Comparison of ENCODE assay signal across 8 cellular contexts in the genomic region with DNA sequence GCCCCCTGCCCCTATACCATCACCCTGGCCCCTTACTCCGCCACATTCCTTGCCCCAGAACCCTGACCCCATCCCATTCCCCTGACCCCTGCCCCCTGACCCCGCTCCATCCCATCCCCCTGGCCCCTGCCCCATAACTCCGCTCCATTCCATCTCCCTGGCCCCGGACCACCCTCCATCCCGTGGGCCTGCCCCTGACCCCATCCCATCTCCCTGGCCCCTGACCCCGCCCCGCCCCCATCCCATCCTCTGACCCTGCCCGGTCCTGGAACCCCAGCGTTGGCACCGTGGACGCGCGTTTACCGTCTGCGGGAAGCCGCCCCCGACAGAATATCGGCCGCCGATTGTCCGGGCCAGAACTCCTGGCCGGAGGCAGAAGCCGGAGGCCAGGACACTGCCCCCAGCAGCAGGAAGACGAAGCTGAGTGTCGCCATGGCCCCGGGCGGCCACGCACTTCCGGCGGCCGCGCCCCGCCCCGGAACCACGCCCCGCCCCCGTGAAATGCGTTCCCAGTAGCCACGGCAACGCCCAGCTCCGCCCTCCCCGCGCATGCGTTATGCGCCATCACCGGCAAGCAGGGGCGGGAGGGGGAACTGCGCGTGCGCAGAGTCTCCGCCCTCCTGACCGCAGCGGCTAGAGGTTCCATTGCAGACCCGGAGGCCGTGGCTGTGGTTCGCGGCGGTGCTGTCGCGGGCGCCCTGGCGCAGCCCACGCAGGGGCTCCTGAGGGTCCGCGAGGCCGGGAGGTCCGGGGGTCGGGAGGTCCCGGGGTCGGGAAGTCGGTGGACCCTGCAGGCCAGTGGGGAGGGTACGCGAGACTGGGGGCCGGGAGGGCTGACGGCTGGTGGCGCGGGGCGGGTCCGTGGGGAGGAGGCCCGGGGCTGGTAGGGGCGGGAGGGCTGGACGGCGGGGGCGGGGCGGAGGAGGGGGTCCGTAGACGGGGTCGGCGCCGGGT. TPM values are rescaled to one million over a fixed set of nuclear protein-coding genes. Genes with fewer than 3 reads are reported as not detected.
DNase-seq lines count a peak whose midpoint lies in the region; ATAC-seq and TF ChIP-seq lines count a peak whose summit lies in the region.

A gene with protein sequence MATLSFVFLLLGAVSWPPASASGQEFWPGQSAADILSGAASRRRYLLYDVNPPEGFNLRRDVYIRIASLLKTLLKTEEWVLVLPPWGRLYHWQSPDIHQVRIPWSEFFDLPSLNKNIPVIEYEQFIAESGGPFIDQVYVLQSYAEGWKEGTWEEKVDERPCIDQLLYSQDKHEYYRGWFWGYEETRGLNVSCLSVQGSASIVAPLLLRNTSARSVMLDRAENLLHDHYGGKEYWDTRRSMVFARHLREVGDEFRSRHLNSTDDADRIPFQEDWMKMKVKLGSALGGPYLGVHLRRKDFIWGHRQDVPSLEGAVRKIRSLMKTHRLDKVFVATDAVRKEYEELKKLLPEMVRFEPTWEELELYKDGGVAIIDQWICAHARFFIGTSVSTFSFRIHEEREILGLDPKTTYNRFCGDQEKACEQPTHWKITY (minus strand): TSS at position 458 of the 954 bp plus-strand sequence. CDS start 24 bp downstream, at position 434.

- POLR2A ChIA-PET in PC-9 (lab: Charles Lee; ENCODE audit: unreplicated experiment): interaction anchor here (0.5 to 0.9 kb wide), 8 partner anchors 21 to 1560 kb away, joined by 3 to 6 read pairs (median 4); no protein-coding TSS in a partner anchor

- CTCF ChIA-PET in PC-9 (lab: Charles Lee): interaction anchor here (0.5 kb wide), 1 partner anchor 147 kb away, joined by 3 read pairs; no protein-coding TSS in a partner anchor

- intact Hi-C loops in PC-9 (cut with micrococcal nuclease; ENCODE audit: unreplicated experiment): no loop called here
- intact Hi-C loops in mucosa of descending colon (cut with DNase I, micrococcal nuclease): loop anchor here in 1 of 2 donors (10.0 kb wide), 1 partner anchor 143 kb away; no protein-coding TSS in a partner anchor

- H3K27ac ChIP-seq in PC-9: no peak within 1 kb of the TSS

- H4K20me1 ChIP-seq in PC-9 (ENCODE audit: insufficient read depth): no peaks in the 10 kb centered on the region

- no peaks in the 10 kb centered on the region for H3K9me2 ChIP-seq in PC-9 (ENCODE audit: insufficient read depth)

- peak within 1 kb of the TSS; percentile 72 for H3K4me2 ChIP-seq in PC-9

- ATAC-seq in GM21723 (IDR thresholded peaks at IDR 0.05; ENCODE audit: unreplicated experiment) (peak; percentile 73), mucosa of descending colon (peak; percentile 94)

- no peaks in the 10 kb centered on the region for H3K9me3 ChIP-seq in PC-9 (ENCODE audit: insufficient read depth, low read depth)
- H3K9me3 ChIP-seq in mucosa of descending colon: no peaks in the 10 kb centered on the region

- DNase-seq in DMS153 treated with DMSO at 0.1 percent for 48 hours (lab: John Stamatoyannopoulos, UW; ENCODE audit: unreplicated experiment) (peak; percentile 91), KG1 (lab: John Stamatoyannopoulos, UW) (peak; percentile 93), PC-9 (peak; percentile 75 to 96), activated T-cell treated with anti-CD3 and anti-CD28 coated beads for 48 hours (ENCODE audit: low read depth) (peak; percentile 99), epithelial cell of esophagus (ENCODE audit: low read depth) (peak; percentile 93), mucosa of descending colon (peak; percentile 98 to 99 (median 98))
- peak; percentile 99 for DNase-seq in stimulated activated CD8-positive, alpha-beta memory T cell treated with anti-CD3 and anti-CD28 coated beads, Interleukin-4, amount 100 ng/mL, for 1 hour (ENCODE audit: low read depth in 2 of 2, low spot score in 1 of 2)

- no peaks in the 10 kb centered on the region for H3K4me1 ChIP-seq in PC-9 (replicated peaks; ENCODE audit: insufficient read depth)
- H3K4me1 ChIP-seq in mucosa of descending colon (ENCODE audit: low read depth): peaks cover 19% of the 10 kb centered on the region

- 0 out of 2 replicates have a peak within 1 kb of the TSS, but pooled peaks have one; percentile 74 for H2AFZ ChIP-seq in PC-9

- H3K36me3 ChIP-seq in PC-9 (ENCODE audit: low read depth) (no peaks in the 10 kb centered on the region), mucosa of descending colon (ENCODE audit: low read depth) (no peaks in the 10 kb centered on the region)

- H3K27me3 ChIP-seq in PC-9 (ENCODE audit: insufficient read depth, low read depth): no peaks in the 10 kb centered on the region

- no TSS peak for BruUV-seq in PC-9 (replicated peaks; lab: Mats Ljungman, UMichigan)

- peaks cover 9% of the 10 kb centered on the region; the same call in 1 of the 2 replicates for H3K79me2 ChIP-seq in PC-9 (ENCODE audit: low read depth)

- peaks cover 5% of the 10 kb centered on the region; the same call in 1 of the 2 replicates for H3F3A ChIP-seq in PC-9 (ENCODE audit: insufficient read depth, low read depth)

- no peak for TF ChIP-seq CTCF in PC-9 (conservative IDR thresholded peaks at IDR 0.05)
- no peak for TF ChIP-seq CTCF in epithelial cell of esophagus (IDR thresholded peaks at IDR 0.05; ENCODE audit: insufficient read depth, low read depth, low read length, missing control alignments)
- no peak for TF ChIP-seq CTCF in mucosa of descending colon (IDR thresholded peaks at IDR 0.05)

- peak within 1 kb of the TSS; percentile 79 for H3K4me3 ChIP-seq in PC-9
- H3K4me3 ChIP-seq in epithelial cell of esophagus (ENCODE audit: low read length): peak within 1 kb of the TSS; percentile 65
- H3K4me3 ChIP-seq in mucosa of descending colon: peak within 1 kb of the TSS; percentile 57

RNA-seq across cellular contexts. Expression of the gene that starts here (rescaled TPM):
- total RNA-seq in PC-9 (2021) (29.0 and 32.6 TPM in 2 replicates), mucosa of descending colon (10 to 100 TPM; 26.4 to 38.0 (median 29.8) TPM)
